1 cellular context compared by ENCODE assay signal in genomic region chr22:29065468-29066190, GRCh38.
TF ChIP-seq lines count a peak whose summit lies in the region.

No MANE protein-coding gene starts in this region.

TF ChIP-seq in GM23338, 12 proteins besides CTCF, POLR2A, EP300 and RAD21 (continued from another document):
- TF ChIP-seq ZNF462 (CRISPR knock-in tag; IDR thresholded peaks at IDR 0.05) (no peak), EZH2phosphoT487 (IDR thresholded peaks at IDR 0.05; ENCODE audit: unreplicated experiment) (no peak), ZNF114 (CRISPR knock-in tag; IDR thresholded peaks at IDR 0.05) (no peak), STAT1 (IDR thresholded peaks at IDR 0.05; ENCODE audit: unreplicated experiment) (no peak), EZH2 (IDR thresholded peaks at IDR 0.05; ENCODE audit: low read depth, unreplicated experiment) (no peak), ZNF331 (CRISPR knock-in tag; IDR thresholded peaks at IDR 0.05; ENCODE audit: low read depth) (no peak), POLR2AphosphoS5 (IDR thresholded peaks at IDR 0.05; ENCODE audit: low read depth) (no peak)
